ENCODE assay signal across 14 cellular contexts in the genomic region with DNA sequence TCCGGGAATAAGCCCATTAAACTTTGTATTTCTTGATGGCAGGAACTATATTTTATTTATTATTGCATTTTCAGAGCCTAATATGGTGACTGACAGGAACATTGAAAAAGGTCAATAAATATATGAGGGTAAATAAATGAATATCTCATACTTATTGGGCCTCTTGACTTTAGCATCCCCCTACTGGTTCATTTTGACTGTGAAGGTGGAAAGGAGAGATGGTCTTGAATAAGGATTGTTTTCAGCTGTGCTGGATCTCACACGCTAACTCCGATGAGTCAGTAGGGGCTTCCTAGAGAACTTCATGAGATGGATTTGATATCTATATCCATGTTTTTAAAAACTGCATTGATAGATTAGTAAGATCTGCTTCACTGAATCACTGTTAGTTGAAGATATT.
DNase-seq lines count a peak whose midpoint lies in the region; ATAC-seq and TF ChIP-seq lines count a peak whose summit lies in the region.
"Had no signal": no experiment of that assay in that cellular context is flagged by ENCODE, and none has a peak within 500 bp of the region (broad histone marks: within the 10 kb centered on the region; RNA-seq: fewer than 3 reads in every experiment).

No MANE protein-coding gene starts in this region.

- no peak overlapping the region for H3K23ac ChIP-seq in H9 (ENCODE audit: insufficient read length, low read depth, low read length)

- H3K56ac ChIP-seq in H9 (ENCODE audit: insufficient read length, low read depth, low read length), result no peak overlapping the region

- no peaks in the 10 kb centered on the region for H3K79me1 ChIP-seq in H9 (ENCODE audit: insufficient read depth, low read depth, low read length, poor library complexity, severe bottlenecking)

- no peak overlapping the region for H3K9ac ChIP-seq in H9 (ENCODE audit: extremely low read depth, insufficient read length, low read length)

- no peak overlapping the region for H3K27ac ChIP-seq in H9 (ENCODE audit: insufficient read length, low read depth, low read length)
- peak overlapping the region; percentile 50; the same call in 1 of the 2 replicates for H3K27ac ChIP-seq in VCaP
- H3K27ac ChIP-seq in effector memory CD4-positive, alpha-beta T cell (ENCODE audit: insufficient read depth, low read length, poor library complexity, severe bottlenecking), result no peak overlapping the region
- H3K27ac ChIP-seq: C4-2B had no signal

- no peaks in the 10 kb centered on the region for H3K36me3 ChIP-seq in effector memory CD4-positive, alpha-beta T cell (ENCODE audit: control insufficient read depth, insufficient read depth, low read length)

- H3K14ac ChIP-seq in H9 (ENCODE audit: insufficient read depth, low read length), result no peak overlapping the region

- TF ChIP-seq CTCF in H9 (conservative IDR thresholded peaks at IDR 0.05) (peak; percentile 40; the same call in 2 of the 3 replicates), VCaP (conservative IDR thresholded peaks at IDR 0.05) (no peak), epithelial cell of proximal tubule (conservative IDR thresholded peaks at IDR 0.05; ENCODE audit: low read depth, low read length) (peak; percentile 26), retinal pigment epithelial cell (conservative IDR thresholded peaks at IDR 0.05; ENCODE audit: low read depth, low read length) (peak; percentile 14)

- no peak overlapping the region for H2BK20ac ChIP-seq in H9 (ENCODE audit: low read depth, low read length, poor library complexity, severe bottlenecking)

- H3K23me2 ChIP-seq in H9 (ENCODE audit: insufficient read length, low read depth, low read length, poor library complexity, severe bottlenecking), result no peaks in the 10 kb centered on the region

- no peaks in the 10 kb centered on the region for H3K27me3 ChIP-seq in H9 (ENCODE audit: insufficient read depth, low read length)
- H3K27me3 ChIP-seq in effector memory CD4-positive, alpha-beta T cell (replicated peaks; ENCODE audit: control insufficient read depth, insufficient read depth, low read length, poor library complexity, severe bottlenecking), result no peaks in the 10 kb centered on the region

- H3K27ac Mint-ChIP-seq in H9, result no peak overlapping the region
- H3K27ac Mint-ChIP-seq: CD4-positive, alpha-beta T cell had no signal

- H2AK5ac ChIP-seq in H9 (ENCODE audit: insufficient read length, low read length), result no peak overlapping the region

- H3K4me1 Mint-ChIP-seq in H9, result peaks cover 16 to 18% of the 10 kb centered on the region in 2 experiments

- H4K20me1 ChIP-seq in H9 (ENCODE audit: control insufficient read depth, insufficient read depth, insufficient read length), result no peaks in the 10 kb centered on the region

- H3K9me3 ChIP-seq in H9 (ENCODE audit: control insufficient read depth, low read depth, low read length), result no peaks in the 10 kb centered on the region
- H3K9me3 ChIP-seq in effector memory CD4-positive, alpha-beta T cell (ENCODE audit: control insufficient read depth, low read length), result no peaks in the 10 kb centered on the region
- H3K9me3 ChIP-seq: Caco-2 had no signal

- H3K4me2 ChIP-seq in H9 (ENCODE audit: insufficient read depth, insufficient read length, low read length), result no peak overlapping the region

- H3K4me3 ChIP-seq in epithelial cell of proximal tubule (ENCODE audit: low read depth, low read length) (no peak overlapping the region), retinal pigment epithelial cell (ENCODE audit: low read length) (no peak overlapping the region)
- no peak overlapping the region for H3K4me3 ChIP-seq in effector memory CD4-positive, alpha-beta T cell (ENCODE audit: insufficient read depth, low read depth, low read length, poor library complexity, severe bottlenecking)

- no peak for DNase-seq in H9
- DNase-seq in epithelial cell of proximal tubule (ENCODE audit: low read depth), result no peak
- no peak for DNase-seq in retinal pigment epithelial cell (ENCODE audit: low read depth)
- no peak for DNase-seq in effector memory CD4-positive, alpha-beta T cell
- DNase-seq in superior temporal gyrus (ENCODE audit: extremely low spot score), result no peak
- DNase-seq: ACHN; Caco-2; CD4-positive, alpha-beta T cell; HCEC 1CT; IMR-90; KG1 had no signal

- no peak overlapping the region for H4K8ac ChIP-seq in H9 (replicated peaks; ENCODE audit: insufficient read length, low read depth, low read length)

- WGBS in H9 (ENCODE audit: extremely low coverage, insufficient read length, low lambda C conversion rate), result no CpG with 5 or more reads among the region's 3 CpGs

- H3K9me3 Mint-ChIP-seq in H9, result no peaks in the 10 kb centered on the region; a peak in 1 of 5 replicates

- no peak overlapping the region for H2AFZ ChIP-seq in H9 (ENCODE audit: low read length)

- no peak overlapping the region for H3K18ac ChIP-seq in H9 (ENCODE audit: insufficient read length, low read depth, low read length)

- no peaks in the 10 kb centered on the region for H3K27me3 Mint-ChIP-seq in H9 (ENCODE audit: low read depth)
- H3K27me3 Mint-ChIP-seq: CD4-positive, alpha-beta T cell had no signal

- no peak overlapping the region for H2BK12ac ChIP-seq in H9 (ENCODE audit: insufficient read length, low read depth, low read length)

- no peaks in the 10 kb centered on the region for H3K79me2 ChIP-seq in H9 (ENCODE audit: insufficient read depth, low read length)

- no peaks in the 10 kb centered on the region for H3K36me3 Mint-ChIP-seq in H9 (ENCODE audit: insufficient read depth in 1 of 3, low read depth in 3 of 3)

- no peak overlapping the region for H2BK5ac ChIP-seq in H9 (ENCODE audit: insufficient read length, low read length)

- no peak for ATAC-seq in GM18511 (IDR thresholded peaks at IDR 0.05; ENCODE audit: unreplicated experiment)

- no peak overlapping the region for H2BK120ac ChIP-seq in H9 (ENCODE audit: low read depth, low read length, poor library complexity, severe bottlenecking)

- no peaks in the 10 kb centered on the region; the same call in 1 of the 2 replicates for H3K4me1 ChIP-seq in H9 (ENCODE audit: insufficient read depth, low read length)
- no peaks in the 10 kb centered on the region for H3K4me1 ChIP-seq in effector memory CD4-positive, alpha-beta T cell (ENCODE audit: control insufficient read depth, insufficient read depth, low read length, poor library complexity, severe bottlenecking)
- H3K4me1 ChIP-seq: Caco-2 had no signal

- H4K91ac ChIP-seq in H9 (ENCODE audit: insufficient read length, low read depth, low read length), result no peak overlapping the region

- no peak overlapping the region for H3T11ph ChIP-seq in H9 (ENCODE audit: low read length)

- H4K5ac ChIP-seq in H9 (ENCODE audit: insufficient read length, low read depth, low read length), result no peak overlapping the region

- H3K4me3 Mint-ChIP-seq in H9, result no peak overlapping the region
- H3K4me3 Mint-ChIP-seq: CD4-positive, alpha-beta T cell had no signal

- H2BK15ac ChIP-seq in H9 (ENCODE audit: low read depth, low read length), result no peak overlapping the region

- H3K4ac ChIP-seq in H9 (ENCODE audit: low read depth, low read length), result no peak overlapping the region
